ENCODE assay signal across 8 cellular contexts in the genomic region with DNA sequence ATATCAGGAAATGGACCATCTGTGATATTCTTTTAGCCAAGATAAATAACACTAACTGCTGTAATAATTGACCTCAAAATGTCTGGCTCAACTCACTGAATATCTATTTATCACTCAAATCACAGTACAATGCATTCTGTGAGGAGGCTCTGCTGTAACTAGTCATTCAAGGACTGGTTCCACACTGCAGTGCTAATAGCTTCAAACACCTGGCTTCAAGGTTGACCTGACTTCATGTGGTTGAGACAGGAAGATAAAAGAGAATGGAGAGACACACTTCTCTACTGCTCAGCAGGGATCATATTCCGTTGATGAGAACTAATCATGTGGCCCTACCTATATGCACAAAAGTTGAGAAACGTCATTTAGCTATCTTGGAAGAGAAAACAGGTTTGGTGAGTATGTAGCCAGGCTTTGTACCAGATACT. TPM values are rescaled to one million over a fixed set of nuclear protein-coding genes. Genes with fewer than 3 reads are reported as not detected.
A peak's percentile ranks its signal among the peaks of the same experiment; 100 is the strongest.
DNase-seq lines count a peak whose midpoint lies in the region; ATAC-seq, FAIRE-seq and TF ChIP-seq lines count a peak whose summit lies in the region.

No MANE protein-coding gene starts in this region.

- no peak for TF ChIP-seq CTCF in fibroblast of lung (conservative IDR thresholded peaks at IDR 0.05 in 1 of 2, IDR thresholded peaks at IDR 0.05 in 1 of 2; ENCODE audit: low read depth in 1 of 2, low read length in 2 of 2)
- no peak for TF ChIP-seq CTCF in nephron progenitor cell (IDR thresholded peaks at IDR 0.05)

- H3K4me3 ChIP-seq in CD8-positive, alpha-beta memory T cell (ENCODE audit: low read length) = no peak overlapping the region
- no peak overlapping the region for H3K4me3 ChIP-seq in fibroblast of lung (replicated peaks in 1 of 4; ENCODE audit: control extremely low read depth in 1 of 4, insufficient read depth in 1 of 4, low read depth in 3 of 4, low read length in 4 of 4)

- no peaks in the 10 kb centered on the region for H3K9me3 Mint-ChIP-seq in CD8-positive, alpha-beta memory T cell
- no peaks in the 10 kb centered on the region for H3K9me3 Mint-ChIP-seq in nephron progenitor cell

- H3K4me1 ChIP-seq in CD8-positive, alpha-beta memory T cell (ENCODE audit: insufficient read depth, low read length) = peaks cover 32% of the 10 kb centered on the region
- peaks cover 26% of the 10 kb centered on the region for H3K4me1 ChIP-seq in fibroblast of lung (ENCODE audit: control insufficient read depth, extremely low read depth, insufficient read depth, low read length)

- POLR2A ChIA-PET in CD8-positive, alpha-beta memory T cell (lab: Charles Lee) = no interaction called here

- no peak overlapping the region for H3K9ac ChIP-seq in fibroblast of lung (ENCODE audit: insufficient read depth, low read length)

- peaks cover 5 to 20% (median 15%) of the 10 kb centered on the region in 3 donors for H3K4me1 Mint-ChIP-seq in CD8-positive, alpha-beta memory T cell
- H3K4me1 Mint-ChIP-seq in nephron progenitor cell = peaks cover 32% of the 10 kb centered on the region

- H3K4me3 Mint-ChIP-seq in CD8-positive, alpha-beta memory T cell = no peak overlapping the region
- H3K4me3 Mint-ChIP-seq in nephron progenitor cell = no peak overlapping the region

- H3K36me3 Mint-ChIP-seq in CD8-positive, alpha-beta memory T cell = peaks cover 0 to 1% (median 0%) of the 10 kb centered on the region in 3 donors
- no peaks in the 10 kb centered on the region for H3K36me3 Mint-ChIP-seq in nephron progenitor cell (ENCODE audit: low read depth)

- no peak for FAIRE-seq in frontal cortex (lab: Jason Lieb, UNC)

- ATAC-seq in GM21390 (IDR thresholded peaks at IDR 0.05; ENCODE audit: unreplicated experiment) = peak; percentile 29

- H3K27me3 Mint-ChIP-seq in CD8-positive, alpha-beta memory T cell = peaks cover 13 to 38% of the 10 kb centered on the region in 2 donors
- peaks cover 5% of the 10 kb centered on the region for H3K27me3 Mint-ChIP-seq in nephron progenitor cell (ENCODE audit: low read depth, poor library complexity)

- H2AFZ ChIP-seq in fibroblast of lung (ENCODE audit: low read length) = no peak overlapping the region

- CTCF ChIA-PET in CD8-positive, alpha-beta memory T cell (lab: Charles Lee) = no interaction called here

- no peak for DNase-seq in CD8-positive, alpha-beta memory T cell
- DNase-seq in NCI-H2081 treated with DMSO at 0.1 percent for 48 hours (lab: John Stamatoyannopoulos, UW) (peak; percentile 12), fibroblast of lung (ENCODE audit: low read depth in 2 of 2) (peak; percentile 42 to 83), UCSD-AML1 (lab: John Stamatoyannopoulos, UW; ENCODE audit: unreplicated experiment) (no peak), nephron progenitor cell (no peak), frontal cortex (ENCODE audit: low spot score in 2 of 2) (no peak), NAMALWA (ENCODE audit: low spot score) (no peak)

- H3K79me2 ChIP-seq in fibroblast of lung (ENCODE audit: control insufficient read depth, insufficient read depth, low read length) = peaks cover 16% of the 10 kb centered on the region

- peaks cover 11% of the 10 kb centered on the region for H3K27me3 ChIP-seq in CD8-positive, alpha-beta memory T cell (ENCODE audit: insufficient read depth, low read length, poor library complexity, severe bottlenecking)
- no peaks in the 10 kb centered on the region for H3K27me3 ChIP-seq in fibroblast of lung (ENCODE audit: control insufficient read depth, insufficient read depth, low read length)

- no peaks in the 10 kb centered on the region for H3K9me3 ChIP-seq in CD8-positive, alpha-beta memory T cell (ENCODE audit: low read length)
- H3K9me3 ChIP-seq in fibroblast of lung (ENCODE audit: control insufficient read depth, insufficient read depth, low read depth, low read length) = no peaks in the 10 kb centered on the region

- H3K36me3 ChIP-seq in CD8-positive, alpha-beta memory T cell (ENCODE audit: insufficient read depth, low read length) = no peaks in the 10 kb centered on the region
- H3K36me3 ChIP-seq in fibroblast of lung (ENCODE audit: control insufficient read depth, insufficient read depth, low read length) = no peaks in the 10 kb centered on the region

- no peak overlapping the region for H3K27ac Mint-ChIP-seq in CD8-positive, alpha-beta memory T cell
- H3K27ac Mint-ChIP-seq in nephron progenitor cell = no peak overlapping the region

- peak overlapping the region; percentile 54 for H3K4me2 ChIP-seq in fibroblast of lung (ENCODE audit: extremely low read depth, insufficient read depth, low read length)

- no peaks in the 10 kb centered on the region for H4K20me1 ChIP-seq in fibroblast of lung (ENCODE audit: control insufficient read depth, extremely low read depth, insufficient read depth, low read length)

- peak overlapping the region; percentile 16 for H3K27ac ChIP-seq in CD8-positive, alpha-beta memory T cell (ENCODE audit: low read depth, low read length)
- no peak overlapping the region for H3K27ac ChIP-seq in fibroblast of lung (ENCODE audit: insufficient read depth, low read length)

RNA-seq across cellular contexts. Expression of gene RHOBTB3, which starts 3.4 kb away (rescaled TPM):
- total RNA-seq in CD8-positive, alpha-beta memory T cell = under 1 TPM; 0.33 to 0.48 TPM
- 2.4 TPM for polyA plus RNA-seq in CD8-positive, alpha-beta memory T cell
- 222 and 337 TPM in 2 replicates for total RNA-seq in fibroblast of lung
- polyA plus RNA-seq in fibroblast of lung = 188 and 338 TPM in 2 replicates
- 86.7 and 178 TPM in 2 replicates for polyA plus RNA-seq in fibroblast of lung (2012)
- 363 and 762 TPM in 2 replicates for polyA minus RNA-seq in fibroblast of lung (ENCODE audit: low replicate concordance)
- total RNA-seq in frontal cortex = 312 TPM

RNA-seq across cellular contexts. Expression of gene SPATA9, which starts 45.0 kb away (rescaled TPM):
- not detected for total RNA-seq in CD8-positive, alpha-beta memory T cell
- not detected for polyA plus RNA-seq in CD8-positive, alpha-beta memory T cell
- total RNA-seq in fibroblast of lung (0.51 and 0.66 TPM in 2 replicates), frontal cortex (0.82 TPM)
- polyA plus RNA-seq in fibroblast of lung = 0.75 and 1.7 TPM in 2 replicates
- 1.1 and 2.6 TPM in 2 replicates for polyA plus RNA-seq in fibroblast of lung (2012)
- polyA minus RNA-seq in fibroblast of lung (ENCODE audit: low replicate concordance) = not detected in 2 replicates

Comparison
In these comparisons a context has a peak if more than half of its experiments do, and no peak if none do; other contexts are left out.
1. DNase-seq: peak in NCI-H2081 treated with DMSO at 0.1 percent for 48 hours (single experiment) and fibroblast of lung (2 of 2); none in CD8-positive, alpha-beta memory T cell (0 of 5), UCSD-AML1 (single experiment), nephron progenitor cell (single experiment), frontal cortex (0 of 2) and NAMALWA (single experiment).
2. RNA of gene RHOBTB3, which starts 3.4 kb away (total RNA-seq): 222 to 337 TPM in fibroblast of lung and 312 TPM in frontal cortex (single experiment); 0.33 to 0.48 TPM in CD8-positive, alpha-beta memory T cell; every median in the first group is over 100 times any median in the second.